In the genomic region with DNA sequence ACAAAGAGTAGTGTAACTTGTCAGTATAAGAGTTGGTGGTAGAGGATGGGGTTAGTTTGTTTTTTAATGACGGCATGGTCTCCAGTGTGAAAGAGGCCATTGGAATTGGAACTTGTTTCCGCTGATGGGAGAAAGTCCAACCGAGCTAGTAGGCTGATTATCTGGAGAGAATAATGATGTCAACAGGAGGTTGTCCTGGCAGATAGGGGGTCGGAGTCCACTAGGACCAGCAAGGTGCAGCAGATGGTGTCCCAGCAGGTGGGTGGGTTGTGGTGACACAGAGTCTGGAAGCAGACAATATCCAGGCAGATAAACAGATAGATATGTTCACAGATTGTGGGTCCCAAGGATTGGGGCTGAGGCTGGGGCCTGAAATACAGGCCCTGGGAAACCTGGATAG, we compare ENCODE assay signal across 16 cellular contexts.
"Had no signal": no experiment of that assay in that cellular context is flagged by ENCODE, and none has a peak within 500 bp of the region (broad histone marks: within the 10 kb centered on the region; RNA-seq: fewer than 3 reads in every experiment).

No MANE protein-coding gene starts in this region.

- ATAC-seq: activated CD8-positive, alpha-beta memory T cell treated with anti-CD3 and anti-CD28 coated beads, Interleukin-2, amount 10 ng/mL, durations not matched to agents 7 days and 5 days; activated naive CD4-positive, alpha-beta T cell treated with anti-CD3 and anti-CD28 coated beads, Interleukin-2, amount 50 U/mL, for 72 hours; natural killer cell; right cardiac atrium; stimulated activated naive CD8-positive, alpha-beta T cell treated with anti-CD3 and anti-CD28 coated beads, Interleukin-15, Interleukin-2, amounts not matched to agents 100 U/mL and 50 U/mL, for 24 hours had no signal

- H3K36me3 Mint-ChIP-seq: activated CD8-positive, alpha-beta memory T cell treated with anti-CD3 and anti-CD28 coated beads, Interleukin-2, amount 10 ng/mL, durations not matched to agents 7 days and 5 days; activated naive CD4-positive, alpha-beta T cell treated with anti-CD3 and anti-CD28 coated beads, Interleukin-2, amount 50 U/mL, for 72 hours; natural killer cell had no signal

- H3K27ac Mint-ChIP-seq: activated CD8-positive, alpha-beta memory T cell treated with anti-CD3 and anti-CD28 coated beads, Interleukin-2, amount 10 ng/mL, durations not matched to agents 7 days and 5 days; activated T-cell treated with anti-CD3 and anti-CD28 coated beads, Interleukin-2, amount 50 U/mL, for 24 hours; natural killer cell; T-helper 2 cell treated with Interferon-gamma antibody and Interleukin-4, amounts not matched to agents 5 μg/mL and 100 μg/mL, for 36 hours had no signal

- H3K4me1 ChIP-seq: esophagus muscularis mucosa, upper lobe of left lung had no signal

- H3K4me3 ChIP-seq: dorsolateral prefrontal cortex, esophagus muscularis mucosa, suprapubic skin, upper lobe of left lung had no signal

- H3K27me3 Mint-ChIP-seq: activated CD8-positive, alpha-beta memory T cell treated with anti-CD3 and anti-CD28 coated beads, Interleukin-2, amount 10 ng/mL, durations not matched to agents 7 days and 5 days; activated T-cell treated with anti-CD3 and anti-CD28 coated beads, Interleukin-2, amount 50 U/mL, for 24 hours had no signal

- H3K9me3 Mint-ChIP-seq: activated naive CD4-positive, alpha-beta T cell treated with anti-CD3 and anti-CD28 coated beads, Interleukin-2, amount 50 U/mL, for 72 hours; activated T-cell treated with anti-CD3 and anti-CD28 coated beads, Interleukin-2, amount 50 U/mL, for 24 hours; natural killer cell; T-helper 2 cell treated with Interferon-gamma antibody and Interleukin-4, amounts not matched to agents 5 μg/mL and 100 μg/mL, for 36 hours had no signal

- H3K4me3 Mint-ChIP-seq: activated CD8-positive, alpha-beta memory T cell treated with anti-CD3 and anti-CD28 coated beads, Interleukin-2, amount 10 ng/mL, durations not matched to agents 7 days and 5 days; activated T-cell treated with anti-CD3 and anti-CD28 coated beads, Interleukin-2, amount 50 U/mL, for 24 hours; natural killer cell; T-helper 2 cell treated with Interferon-gamma antibody and Interleukin-4, amounts not matched to agents 5 μg/mL and 100 μg/mL, for 36 hours had no signal

- H3K36me3 ChIP-seq: brain microvascular endothelial cell, esophagus muscularis mucosa, suprapubic skin, upper lobe of left lung had no signal

- DNase-seq: activated CD4-positive, alpha-beta T cell treated with anti-CD3 and anti-CD28 coated beads, Interleukin-2, amount 50 U/mL, for 4 hours; activated CD4-positive, CD25-positive, alpha-beta regulatory T cell treated with anti-CD3 and anti-CD28 coated beads, Interleukin-2, amount 50 U/mL, for 72 hours; activated CD8-positive, alpha-beta memory T cell treated with anti-CD3 and anti-CD28 coated beads, Interleukin-2, amount 10 ng/mL, durations not matched to agents 7 days and 5 days; activated effector memory CD4-positive, alpha-beta T cell treated with Interleukin-2 at 50 U/mL for 16 hours; activated T-cell treated with anti-CD3 and anti-CD28 coated beads, Interleukin-2, amount 50 U/mL, for 24 hours; brain microvascular endothelial cell; natural killer cell; nucleus accumbens; right cardiac atrium; stimulated activated naive CD8-positive, alpha-beta T cell treated with anti-CD3 and anti-CD28 coated beads, Interleukin-15, Interleukin-2, amounts not matched to agents 100 U/mL and 50 U/mL, for 24 hours; upper lobe of left lung had no signal

- H3K27me3 ChIP-seq: brain microvascular endothelial cell, dorsolateral prefrontal cortex, esophagus muscularis mucosa, suprapubic skin, upper lobe of left lung had no signal

- H3K4me1 Mint-ChIP-seq: activated CD8-positive, alpha-beta memory T cell treated with anti-CD3 and anti-CD28 coated beads, Interleukin-2, amount 10 ng/mL, durations not matched to agents 7 days and 5 days; natural killer cell had no signal

- H3K9me3 ChIP-seq: esophagus muscularis mucosa, suprapubic skin, upper lobe of left lung had no signal

- H3K27ac ChIP-seq: brain microvascular endothelial cell, esophagus muscularis mucosa, suprapubic skin, upper lobe of left lung had no signal
